Comparison of ENCODE assay signal across 1 cellular context in genomic region chr3:101072299-101072698, GRCh38.
TF ChIP-seq lines count a peak whose summit lies in the region.

No MANE protein-coding gene starts in this region.

TF ChIP-seq in IMR-90, 13 proteins besides CTCF, POLR2A, EP300 and RAD21 (continued from another document):
- TF ChIP-seq ELK1 (IDR thresholded peaks at IDR 0.05; ENCODE audit: borderline replicate concordance, low read depth, low read length): no peak
- no peak for TF ChIP-seq CHD1 (IDR thresholded peaks at IDR 0.05; ENCODE audit: low read depth, low read length)
- TF ChIP-seq SMC3 (IDR thresholded peaks at IDR 0.05; ENCODE audit: low read depth, low read length): no peak
